1 cellular context compared by ENCODE assay signal in genomic region chr4:1418494-1419285, GRCh38.
TF ChIP-seq lines count a peak whose summit lies in the region.

No MANE protein-coding gene starts in this region.

TF ChIP-seq in H1, 55 proteins besides CTCF, POLR2A, EP300 and RAD21:
- TF ChIP-seq CBX8 (IDR thresholded peaks at IDR 0.05; ENCODE audit: borderline replicate concordance, low read depth, low read length) (no peak), ATF3 (IDR thresholded peaks at IDR 0.05; ENCODE audit: insufficient read depth, low read depth, low read length) (no peak)
